8 cellular contexts compared by ENCODE assay signal in the genomic region with DNA sequence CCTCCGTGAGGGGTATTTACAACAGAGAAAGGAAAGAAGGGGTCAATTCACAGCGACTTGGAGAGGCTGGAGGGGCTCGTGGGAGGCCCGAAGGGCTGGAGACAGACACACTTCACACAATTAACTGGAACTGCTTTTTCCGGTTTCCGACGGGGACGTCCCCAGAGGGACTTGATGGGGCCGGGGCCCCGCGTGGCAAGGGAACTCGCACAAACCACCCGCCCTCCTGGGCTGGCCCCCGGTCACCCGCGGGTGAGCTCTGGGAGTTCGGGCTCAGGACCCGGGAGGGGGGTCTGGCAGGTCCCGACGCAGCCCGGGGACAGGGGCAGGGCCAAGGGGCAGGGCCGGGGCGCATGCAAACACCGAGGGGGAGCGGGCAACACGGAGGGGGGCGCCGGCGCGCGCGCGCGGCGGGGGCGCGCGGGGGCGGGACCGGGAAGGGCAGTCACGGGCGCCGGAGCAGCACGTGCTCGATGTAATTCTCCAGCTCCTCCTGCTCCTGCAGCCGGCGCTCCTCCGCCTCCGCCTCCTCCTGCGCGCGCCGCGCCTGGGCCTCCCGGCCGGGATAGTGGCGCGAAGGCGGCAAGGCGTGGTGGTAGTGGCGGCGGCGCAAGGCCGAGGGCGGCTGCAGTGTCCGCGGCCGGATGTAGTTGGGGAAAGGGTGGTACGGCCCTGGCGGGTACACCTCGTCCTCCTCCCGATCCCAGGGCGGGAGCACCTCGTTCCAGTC. TPM values are rescaled to one million over a fixed set of nuclear protein-coding genes. Genes with fewer than 3 reads are reported as not detected.
A peak's percentile ranks its signal among the peaks of the same experiment; 100 is the strongest.
DNase-seq lines count a peak whose midpoint lies in the region; ATAC-seq and TF ChIP-seq lines count a peak whose summit lies in the region.

No MANE protein-coding gene starts in this region.

- no peaks in the 10 kb centered on the region for H3K79me2 ChIP-seq in OCI-LY3 (ENCODE audit: low read length)

- no peak overlapping the region for H3K27ac Mint-ChIP-seq in CD8-positive, alpha-beta T cell
- H3K27ac Mint-ChIP-seq in central memory CD8-positive, alpha-beta T cell (ENCODE audit: low read depth): no peak overlapping the region
- no peak overlapping the region for H3K27ac Mint-ChIP-seq in memory B cell

- H3K4me1 Mint-ChIP-seq in CD8-positive, alpha-beta T cell (ENCODE audit: low read depth): peaks cover 26% of the 10 kb centered on the region
- peaks cover 11% of the 10 kb centered on the region for H3K4me1 Mint-ChIP-seq in central memory CD8-positive, alpha-beta T cell
- H3K4me1 Mint-ChIP-seq in memory B cell: peaks cover 11% of the 10 kb centered on the region

- peaks cover 31% of the 10 kb centered on the region for H3K27me3 ChIP-seq in CD8-positive, alpha-beta T cell (ENCODE audit: insufficient read depth, low read length)
- peaks cover 9% of the 10 kb centered on the region for H3K27me3 ChIP-seq in OCI-LY3 (ENCODE audit: low read depth, low read length)

- DNase-seq in CD8-positive, alpha-beta T cell: no peak
- DNase-seq in HEK293T (ENCODE audit: extremely low spot score) (peak; percentile 61), memory B cell (ENCODE audit: low spot score in 2 of 2) (peak in 1 of 2 donors; percentile 35)
- no peak for DNase-seq in central memory CD8-positive, alpha-beta T cell (ENCODE audit: low spot score in 2 of 2)
- no peak for DNase-seq in activated effector memory CD4-positive, alpha-beta T cell treated with anti-CD3 and anti-CD28 coated beads, Interleukin-2, amount 50 U/mL, for 16 hours

- intact Hi-C loops in CD8-positive, alpha-beta T cell (cut with DNase I, micrococcal nuclease): loop anchor here in 1 of 2 experiments (5.0 kb wide), 1 partner anchor 730 kb away; no protein-coding TSS in a partner anchor

- no peak overlapping the region; the same call in 1 of the 2 replicates for H2AFZ ChIP-seq in OCI-LY3 (ENCODE audit: low read depth, low read length)

- H3K4me3 ChIP-seq in CD8-positive, alpha-beta T cell (ENCODE audit: low read depth, low read length): no peak overlapping the region
- peak overlapping the region; percentile 66 for H3K4me3 ChIP-seq in OCI-LY3 (ENCODE audit: low read length)

- H3K27ac ChIP-seq in CD8-positive, alpha-beta T cell (ENCODE audit: low read depth, low read length): no peak overlapping the region
- no peak overlapping the region; the same call in 1 of the 2 replicates for H3K27ac ChIP-seq in OCI-LY3 (ENCODE audit: low read length)

- peak overlapping the region; percentile 58 for H3K4me2 ChIP-seq in OCI-LY3 (ENCODE audit: low read length)

- CTCF ChIA-PET in CD8-positive, alpha-beta T cell (lab: Charles Lee): interaction anchor here (3.6 kb wide), 1 partner anchor 19 kb away, joined by 16 read pairs; no protein-coding TSS in a partner anchor
- CTCF ChIA-PET in HEK293T (lab: Yijun Ruan, JAX): interaction anchor here (1.1 to 1.2 kb wide), 2 partner anchors 19 to 30 kb away, joined by 8 to 10 read pairs; no protein-coding TSS in a partner anchor

- peaks cover 18% of the 10 kb centered on the region for H3K36me3 Mint-ChIP-seq in CD8-positive, alpha-beta T cell
- H3K36me3 Mint-ChIP-seq in central memory CD8-positive, alpha-beta T cell (ENCODE audit: insufficient read depth): peaks cover 22% of the 10 kb centered on the region
- peaks cover 20% of the 10 kb centered on the region for H3K36me3 Mint-ChIP-seq in memory B cell

- no peaks in the 10 kb centered on the region for H4K20me1 ChIP-seq in OCI-LY3 (ENCODE audit: insufficient read depth, low read length)

- TF ChIP-seq CTCF in CD8-positive, alpha-beta T cell (IDR thresholded peaks at IDR 0.05): no peak
- no peak for TF ChIP-seq CTCF in OCI-LY3 (IDR thresholded peaks at IDR 0.05; ENCODE audit: low read depth, low read length)

- H3K4me3 Mint-ChIP-seq in CD8-positive, alpha-beta T cell: peak overlapping the region; percentile 71
- H3K4me3 Mint-ChIP-seq in central memory CD8-positive, alpha-beta T cell: peak overlapping the region; percentile 78
- H3K4me3 Mint-ChIP-seq in memory B cell: peak overlapping the region; percentile 72

- H3K9ac ChIP-seq in OCI-LY3 (ENCODE audit: low read length): peak overlapping the region; percentile 42; the same call in 1 of the 2 replicates

- no peaks in the 10 kb centered on the region for H3K9me3 Mint-ChIP-seq in CD8-positive, alpha-beta T cell
- no peaks in the 10 kb centered on the region for H3K9me3 Mint-ChIP-seq in central memory CD8-positive, alpha-beta T cell
- peaks cover 2% of the 10 kb centered on the region for H3K9me3 Mint-ChIP-seq in memory B cell

- no peak for ATAC-seq in CD8-positive, alpha-beta T cell
- ATAC-seq in central memory CD8-positive, alpha-beta T cell (replicated peaks; ENCODE audit: extremely low read depth, poor library complexity, severe bottlenecking): no peak
- ATAC-seq in memory B cell (ENCODE audit: low read depth) (no peak), GM19023 (IDR thresholded peaks at IDR 0.05; ENCODE audit: unreplicated experiment) (no peak), HG03108 (IDR thresholded peaks at IDR 0.05; ENCODE audit: unreplicated experiment) (no peak)

- no peaks in the 10 kb centered on the region for H3K36me3 ChIP-seq in CD8-positive, alpha-beta T cell (ENCODE audit: insufficient read depth, low read length)
- peaks cover 21% of the 10 kb centered on the region for H3K36me3 ChIP-seq in OCI-LY3 (replicated peaks; ENCODE audit: low read depth, low read length)

- POLR2A ChIA-PET in CD8-positive, alpha-beta T cell (lab: Charles Lee): no interaction called here
- POLR2A ChIA-PET in HEK293T (lab: Yijun Ruan, JAX): interaction anchor here (0.6 to 1.0 kb wide), 4 partner anchors 11 to 55 kb away, joined by 3 to 5 read pairs (median 3); partner anchors contain the start of gene ZNHIT1

- peaks cover 47% of the 10 kb centered on the region for H3K4me1 ChIP-seq in CD8-positive, alpha-beta T cell (ENCODE audit: insufficient read depth, low read length)
- H3K4me1 ChIP-seq in OCI-LY3 (ENCODE audit: low read length): peaks cover 10% of the 10 kb centered on the region

- peaks cover 37% of the 10 kb centered on the region for H3K27me3 Mint-ChIP-seq in CD8-positive, alpha-beta T cell (ENCODE audit: low read depth)
- H3K27me3 Mint-ChIP-seq in central memory CD8-positive, alpha-beta T cell: peaks cover 49% of the 10 kb centered on the region
- H3K27me3 Mint-ChIP-seq in memory B cell: peaks cover 18% of the 10 kb centered on the region

- no peaks in the 10 kb centered on the region for H3K9me3 ChIP-seq in CD8-positive, alpha-beta T cell (ENCODE audit: low read length)
- H3K9me3 ChIP-seq in OCI-LY3 (ENCODE audit: insufficient read depth, low read length): no peaks in the 10 kb centered on the region

TF ChIP-seq in HEK293T, 16 proteins besides CTCF, POLR2A, EP300 and RAD21:
- TF ChIP-seq CTBP1 (IDR thresholded peaks at IDR 0.05; ENCODE audit: borderline replicate concordance) (no peak), PKNOX1 (IDR thresholded peaks at IDR 0.05) (no peak), L3MBTL2 (conservative IDR thresholded peaks at IDR 0.05) (peak; percentile 87), FOXA1 (IDR thresholded peaks at IDR 0.05) (no peak), ARNT (IDR thresholded peaks at IDR 0.05) (no peak)
TF ChIP-seq in HEK293T: peak in this region for 1.

RNA-seq across cellular contexts. Expression of gene VGF, which starts 2.7 kb away (rescaled TPM):
- total RNA-seq in CD8-positive, alpha-beta T cell: not detected

RNA-seq across cellular contexts. Expression of gene AP1S1, which starts 8.4 kb away (rescaled TPM):
- 1 to 10 TPM; 2.1 to 2.2 TPM for total RNA-seq in CD8-positive, alpha-beta T cell

RNA-seq across cellular contexts. Expression of gene NAT16, which starts 17.4 kb away (rescaled TPM):
- total RNA-seq in CD8-positive, alpha-beta T cell: not detected

RNA-seq across cellular contexts. Expression of gene SERPINE1, which starts 35.8 kb away (rescaled TPM):
- under 1 TPM; 0.14 to 0.24 TPM for total RNA-seq in CD8-positive, alpha-beta T cell

RNA-seq across cellular contexts. Expression of gene MOGAT3, which starts 38.1 kb away (rescaled TPM):
- not detected for total RNA-seq in CD8-positive, alpha-beta T cell
